Comparison of ENCODE assay signal across 8 cellular contexts in genomic region chr10:119489572-119490326, GRCh38. TPM values are rescaled to one million over a fixed set of nuclear protein-coding genes. Genes with fewer than 3 reads are reported as not detected.
DNase-seq lines count a peak whose midpoint lies in the region; ATAC-seq lines count a peak whose summit lies in the region.

No MANE protein-coding gene starts in this region.

- peak; percentile 67 for ATAC-seq in GM21737 (IDR thresholded peaks at IDR 0.05; ENCODE audit: unreplicated experiment)
- peak; percentile 77 to 78 for ATAC-seq in activated CD4-positive, CD25-positive, alpha-beta regulatory T cell treated with anti-CD3 and anti-CD28 coated beads, Interleukin-2, amount 50 U/mL, for 24 hours

- no peaks in the 10 kb centered on the region for H3K27me3 ChIP-seq in mononuclear cell (ENCODE audit: insufficient read depth, low read length)

- peak; percentile 45 for DNase-seq in NCI-H1436 (lab: John Stamatoyannopoulos, UW)
- no peak for DNase-seq in NCI-H1436 treated with DMSO at 0.1 percent for 48 hours (lab: John Stamatoyannopoulos, UW)
- peak; percentile 83 for DNase-seq in KBM-7
- DNase-seq in dermis blood vessel endothelial cell, result peak; percentile 60
- DNase-seq in stimulated activated naive CD4-positive, alpha-beta T cell treated with Interleukin-2 at 50 U/mL for 16 hours (lab: John Stamatoyannopoulos, UW), result peak; percentile 39

- peaks cover 20% of the 10 kb centered on the region for H3K4me1 ChIP-seq in mononuclear cell (ENCODE audit: insufficient read depth, low read length)

- no peaks in the 10 kb centered on the region for H3K9me3 ChIP-seq in mononuclear cell (ENCODE audit: low read depth, low read length)

- H3K4me3 ChIP-seq in mononuclear cell (ENCODE audit: low read length), result peak overlapping the region; percentile 32

- in situ Hi-C loops in KBM-7 (cut with MboI; ENCODE audit: low pct_unique_long_range_greater_than_20kb, low sequenced_read_pairs), result no loop called here

RNA-seq across cellular contexts. Expression of gene RGS10, which starts 52.8 kb away (rescaled TPM):
- 10.5 and 12.6 TPM in 2 replicates for total RNA-seq in dermis blood vessel endothelial cell
- total RNA-seq in mononuclear cell, result 181 TPM

Comparison
In these comparisons a context has a peak if more than half of its experiments do, and no peak if none do; other contexts are left out.
1. RNA of gene RGS10, which starts 52.8 kb away (total RNA-seq): 181 TPM in mononuclear cell (single experiment); 10.5 to 12.6 TPM in dermis blood vessel endothelial cell; every median in the first group is over 10 times any median in the second.